8 cellular contexts compared by ENCODE assay signal in genomic region chr6:136784910-136785746, GRCh38. TPM values are rescaled to one million over a fixed set of nuclear protein-coding genes. Genes with fewer than 3 reads are reported as not detected.
DNase-seq lines count a peak whose midpoint lies in the region; TF ChIP-seq lines count a peak whose summit lies in the region.

No MANE protein-coding gene starts in this region.

- H2BK5ac ChIP-seq in neuronal stem cell (ENCODE audit: low read length): no peak overlapping the region

- H3K36me3 ChIP-seq in ovary (no peaks in the 10 kb centered on the region), neuronal stem cell (replicated peaks in 1 of 2; ENCODE audit: control insufficient read depth in 2 of 2, insufficient read depth in 2 of 2, low read length in 2 of 2) (no peaks in the 10 kb centered on the region)

- H2BK120ac ChIP-seq in neuronal stem cell (ENCODE audit: low read depth, low read length): no peak overlapping the region

- no peak overlapping the region for H4K8ac ChIP-seq in neuronal stem cell (ENCODE audit: low read depth, low read length)

- H3K27me3 ChIP-seq in ovary (no peaks in the 10 kb centered on the region), neuronal stem cell (ENCODE audit: control insufficient read depth in 3 of 3, insufficient read depth in 3 of 3, low read depth in 1 of 3, low read length in 3 of 3) (peaks cover 0 to 38% (median 5%) of the 10 kb centered on the region in 3 experiments)

- no peak for TF ChIP-seq CTCF in ovary (IDR thresholded peaks at IDR 0.05)

- H3K4me2 ChIP-seq in neuronal stem cell (ENCODE audit: insufficient read depth, low read length, poor library complexity, severe bottlenecking): no peak overlapping the region

- H3K9ac ChIP-seq in neuronal stem cell (ENCODE audit: low read depth, low read length, poor library complexity): no peak overlapping the region

- peaks cover 35% of the 10 kb centered on the region for H3K4me1 ChIP-seq in ovary (ENCODE audit: insufficient read depth)
- no peaks in the 10 kb centered on the region for H3K4me1 ChIP-seq in neuronal stem cell (ENCODE audit: control insufficient read depth in 2 of 2, insufficient read depth in 1 of 2, low read depth in 1 of 2, low read length in 2 of 2)

- no peak overlapping the region for H4K91ac ChIP-seq in neuronal stem cell (ENCODE audit: low read depth, low read length, poor library complexity)

- H3K9me3 Mint-ChIP-seq in dendritic cell treated with granulocyte-macrophage colony-stimulating factor and Interleukin-4, amounts not matched to agents 40 ng/mL and 50 ng/mL, for 4 days: no peaks in the 10 kb centered on the region

- H3K4me3 Mint-ChIP-seq in dendritic cell treated with granulocyte-macrophage colony-stimulating factor and Interleukin-4, amounts not matched to agents 40 ng/mL and 50 ng/mL, for 4 days: peak overlapping the region; percentile 85

- H3K14ac ChIP-seq in neuronal stem cell (ENCODE audit: low read length): no peak overlapping the region

- TF ChIP-seq POLR2A in ovary (IDR thresholded peaks at IDR 0.05): no peak

- H3K4me1 Mint-ChIP-seq in dendritic cell treated with granulocyte-macrophage colony-stimulating factor and Interleukin-4, amounts not matched to agents 40 ng/mL and 50 ng/mL, for 4 days (ENCODE audit: low read depth): peaks cover 74% of the 10 kb centered on the region

- H3K27me3 Mint-ChIP-seq in dendritic cell treated with granulocyte-macrophage colony-stimulating factor and Interleukin-4, amounts not matched to agents 40 ng/mL and 50 ng/mL, for 4 days: no peaks in the 10 kb centered on the region

- H2BK12ac ChIP-seq in neuronal stem cell (ENCODE audit: low read length): no peak overlapping the region

- intact Hi-C loops in dendritic cell treated with granulocyte-macrophage colony-stimulating factor and Interleukin-4, amounts not matched to agents 40 ng/mL and 50 ng/mL, for 4 days (cut with micrococcal nuclease): loop anchor here (5.0 kb wide), 2 partner anchors 33 to 68 kb away; no protein-coding TSS in a partner anchor
- intact Hi-C loops in ovary (cut with DNase I): no loop called here

- H3K4ac ChIP-seq in neuronal stem cell (ENCODE audit: low read length): no peak overlapping the region

- H2BK15ac ChIP-seq in neuronal stem cell (ENCODE audit: low read length): no peak overlapping the region

- peak overlapping the region; percentile 11 for H3K4me3 ChIP-seq in ovary
- H3K4me3 ChIP-seq in neuronal stem cell (ENCODE audit: low read length in 2 of 2): no peak overlapping the region

- DNase-seq in activated gamma-delta T cell treated with Interleukin-2 at 50 U/mL for 16 hours: peak; percentile 18
- no peak for DNase-seq in activated gamma-delta T cell (lab: John Stamatoyannopoulos, UW)
- DNase-seq in SKM-1 treated with dmso at 0.1 percent for 144 hours (lab: John Stamatoyannopoulos, UW; ENCODE audit: unreplicated experiment): peak; percentile 93
- DNase-seq in ovary: peak; percentile 44 to 66 (median 59)
- no peak for DNase-seq in iPS-NIHi11 (ENCODE audit: low spot score)
- DNase-seq in HuH-7 (ENCODE audit: low spot score): no peak
- DNase-seq in neuronal stem cell (ENCODE audit: low spot score): no peak

- no peak overlapping the region for H3K23ac ChIP-seq in neuronal stem cell (ENCODE audit: low read depth, low read length, poor library complexity)

- WGBS in ovary, 3 donors: 21 to 51% (median 30%) methylated on average over 10 of the region's 10 CpGs
- no CpG with 5 or more reads among the region's 10 CpGs for WGBS in neuronal stem cell (ENCODE audit: extremely low coverage in 2 of 2, insufficient read length in 2 of 2, insufficient replicate concordance in 1 of 2), 2 donors

- H3K18ac ChIP-seq in neuronal stem cell (ENCODE audit: low read length): no peak overlapping the region

- no peaks in the 10 kb centered on the region for H3K79me1 ChIP-seq in neuronal stem cell (ENCODE audit: low read depth, low read length)

- H2AFZ ChIP-seq in neuronal stem cell (ENCODE audit: low read length): no peak overlapping the region

- TF ChIP-seq EP300 in ovary (IDR thresholded peaks at IDR 0.05): no peak

- no peaks in the 10 kb centered on the region for H3K9me3 ChIP-seq in ovary
- H3K9me3 ChIP-seq in neuronal stem cell (replicated peaks in 1 of 2; ENCODE audit: control insufficient read depth in 2 of 2, insufficient read depth in 1 of 2, low read depth in 1 of 2, low read length in 2 of 2): no peaks in the 10 kb centered on the region

- H3K27ac Mint-ChIP-seq in dendritic cell treated with granulocyte-macrophage colony-stimulating factor and Interleukin-4, amounts not matched to agents 40 ng/mL and 50 ng/mL, for 4 days: peak overlapping the region; percentile 85

- H3K27ac ChIP-seq in ovary: peak overlapping the region in 1 of 2 donors; percentile 33
- H3K27ac ChIP-seq in neuronal stem cell (replicated peaks; ENCODE audit: low read length): no peak overlapping the region

- peaks cover 38% of the 10 kb centered on the region for H3K36me3 Mint-ChIP-seq in dendritic cell treated with granulocyte-macrophage colony-stimulating factor and Interleukin-4, amounts not matched to agents 40 ng/mL and 50 ng/mL, for 4 days (ENCODE audit: low read depth)

- H2AK5ac ChIP-seq in neuronal stem cell (ENCODE audit: low read depth, low read length): no peak overlapping the region

RNA-seq across cellular contexts. Expression of gene MAP3K5, which starts 7.1 kb away (rescaled TPM):
- 100 to 1,000 TPM in 3 of 7 donors, 10 to 100 TPM in 4; 37.0 to 217 (median 92.0) TPM for total RNA-seq in ovary
- polyA plus RNA-seq in ovary: 10 to 100 TPM; 60.6 to 61.7 TPM
- 0.06 TPM for polyA plus RNA-seq in neuronal stem cell (2013, experiment 1 of 2)
- 0.04 TPM for polyA plus RNA-seq in neuronal stem cell (2013, experiment 2 of 2)

RNA-seq across cellular contexts. Expression of gene PEX7, which starts 37.3 kb away (rescaled TPM):
- total RNA-seq in ovary: 1 to 10 TPM; 5.7 to 9.8 (median 6.7) TPM
- polyA plus RNA-seq in ovary: 10 to 100 TPM in 1 of 2 donors, 1 to 10 TPM in 1; 7.2 to 13.8 TPM
- 5.1 TPM for polyA plus RNA-seq in neuronal stem cell (2013, experiment 1 of 2)
- polyA plus RNA-seq in neuronal stem cell (2013, experiment 2 of 2): 5.2 TPM

Comparison
In these comparisons a context has a peak if more than half of its experiments do, and no peak if none do; other contexts are left out.
1. DNase-seq: peak in activated gamma-delta T cell treated with Interleukin-2 at 50 U/mL for 16 hours (single experiment), SKM-1 treated with dmso at 0.1 percent for 144 hours (single experiment) and ovary (5 of 5); none in activated gamma-delta T cell (single experiment), iPS-NIHi11 (single experiment), HuH-7 (single experiment) and neuronal stem cell (single experiment).